Comparison of ENCODE assay signal across 1 cellular context in the genomic region with DNA sequence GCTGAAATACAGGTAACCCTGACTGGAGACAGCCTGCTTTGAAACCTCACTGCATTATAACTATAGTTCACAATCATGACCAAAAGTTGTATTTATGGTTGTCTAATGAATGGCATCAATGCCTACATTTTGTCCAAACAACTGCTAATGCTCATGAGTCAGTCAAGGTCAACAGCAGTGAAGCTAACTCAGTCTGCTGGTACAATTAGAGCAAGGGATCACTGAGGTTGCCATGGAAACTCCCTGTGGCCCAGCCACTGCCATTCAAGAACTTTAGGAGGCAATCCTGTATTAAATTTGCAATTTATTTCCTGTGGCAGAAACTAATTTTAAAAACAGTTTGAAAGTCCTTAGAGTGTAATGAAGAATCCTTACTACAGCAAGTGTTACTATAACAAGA.
TF ChIP-seq lines count a peak whose summit lies in the region.

No MANE protein-coding gene starts in this region.

TF ChIP-seq in HepG2, 621 proteins besides CTCF, POLR2A, EP300 and RAD21 (continued from another document):
- TF ChIP-seq, protein P1, sequence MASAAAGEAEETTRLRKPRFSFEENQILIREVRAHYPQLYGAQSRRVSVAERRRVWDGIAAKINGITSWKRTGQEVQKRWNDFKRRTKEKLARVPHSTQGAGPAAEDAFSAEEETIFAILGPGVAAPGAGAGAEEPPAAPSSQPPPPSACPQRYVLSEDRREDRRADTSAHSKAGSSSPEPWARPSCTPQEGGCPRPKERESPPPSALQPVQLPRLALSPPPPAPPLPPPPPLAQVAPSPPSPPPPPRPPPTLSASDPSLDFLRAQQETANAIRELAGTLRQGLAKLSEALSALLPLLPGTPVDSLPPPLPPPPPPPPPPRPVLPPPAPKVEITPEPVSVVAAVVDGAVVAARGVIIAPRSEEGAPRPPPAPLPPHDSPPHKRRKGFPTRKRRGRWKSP (CRISPR knock-in tag; IDR thresholded peaks at IDR 0.05), result no peak
- TF ChIP-seq ZNF841 (CRISPR knock-in tag; IDR thresholded peaks at IDR 0.05; ENCODE audit: borderline replicate concordance), result no peak
- TF ChIP-seq, protein P2, sequence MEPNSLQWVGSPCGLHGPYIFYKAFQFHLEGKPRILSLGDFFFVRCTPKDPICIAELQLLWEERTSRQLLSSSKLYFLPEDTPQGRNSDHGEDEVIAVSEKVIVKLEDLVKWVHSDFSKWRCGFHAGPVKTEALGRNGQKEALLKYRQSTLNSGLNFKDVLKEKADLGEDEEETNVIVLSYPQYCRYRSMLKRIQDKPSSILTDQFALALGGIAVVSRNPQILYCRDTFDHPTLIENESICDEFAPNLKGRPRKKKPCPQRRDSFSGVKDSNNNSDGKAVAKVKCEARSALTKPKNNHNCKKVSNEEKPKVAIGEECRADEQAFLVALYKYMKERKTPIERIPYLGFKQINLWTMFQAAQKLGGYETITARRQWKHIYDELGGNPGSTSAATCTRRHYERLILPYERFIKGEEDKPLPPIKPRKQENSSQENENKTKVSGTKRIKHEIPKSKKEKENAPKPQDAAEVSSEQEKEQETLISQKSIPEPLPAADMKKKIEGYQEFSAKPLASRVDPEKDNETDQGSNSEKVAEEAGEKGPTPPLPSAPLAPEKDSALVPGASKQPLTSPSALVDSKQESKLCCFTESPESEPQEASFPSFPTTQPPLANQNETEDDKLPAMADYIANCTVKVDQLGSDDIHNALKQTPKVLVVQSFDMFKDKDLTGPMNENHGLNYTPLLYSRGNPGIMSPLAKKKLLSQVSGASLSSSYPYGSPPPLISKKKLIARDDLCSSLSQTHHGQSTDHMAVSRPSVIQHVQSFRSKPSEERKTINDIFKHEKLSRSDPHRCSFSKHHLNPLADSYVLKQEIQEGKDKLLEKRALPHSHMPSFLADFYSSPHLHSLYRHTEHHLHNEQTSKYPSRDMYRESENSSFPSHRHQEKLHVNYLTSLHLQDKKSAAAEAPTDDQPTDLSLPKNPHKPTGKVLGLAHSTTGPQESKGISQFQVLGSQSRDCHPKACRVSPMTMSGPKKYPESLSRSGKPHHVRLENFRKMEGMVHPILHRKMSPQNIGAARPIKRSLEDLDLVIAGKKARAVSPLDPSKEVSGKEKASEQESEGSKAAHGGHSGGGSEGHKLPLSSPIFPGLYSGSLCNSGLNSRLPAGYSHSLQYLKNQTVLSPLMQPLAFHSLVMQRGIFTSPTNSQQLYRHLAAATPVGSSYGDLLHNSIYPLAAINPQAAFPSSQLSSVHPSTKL (CRISPR knock-in tag; IDR thresholded peaks at IDR 0.05), result peak; percentile 39; the same call in 1 of the 2 replicates
- TF ChIP-seq ZNF317 (CRISPR knock-in tag; IDR thresholded peaks at IDR 0.05), result no peak
- TF ChIP-seq NFE2 (CRISPR knock-in tag; IDR thresholded peaks at IDR 0.05), result no peak
- TF ChIP-seq ZNF577 (CRISPR knock-in tag; IDR thresholded peaks at IDR 0.05; ENCODE audit: borderline replicate concordance, low read depth), result no peak
- TF ChIP-seq ETV6 (CRISPR knock-in tag; conservative IDR thresholded peaks at IDR 0.05), result no peak
- no peak for TF ChIP-seq NFYB (CRISPR knock-in tag; IDR thresholded peaks at IDR 0.05)
- TF ChIP-seq ZFP36L2 (CRISPR knock-in tag; IDR thresholded peaks at IDR 0.05), result no peak
- TF ChIP-seq FOSL2 (CRISPR knock-in tag; IDR thresholded peaks at IDR 0.05), result peak; percentile 75
- TF ChIP-seq NR2F2 (IDR thresholded peaks at IDR 0.05; ENCODE audit: borderline replicate concordance, low read depth), result no peak
- TF ChIP-seq, protein P3, sequence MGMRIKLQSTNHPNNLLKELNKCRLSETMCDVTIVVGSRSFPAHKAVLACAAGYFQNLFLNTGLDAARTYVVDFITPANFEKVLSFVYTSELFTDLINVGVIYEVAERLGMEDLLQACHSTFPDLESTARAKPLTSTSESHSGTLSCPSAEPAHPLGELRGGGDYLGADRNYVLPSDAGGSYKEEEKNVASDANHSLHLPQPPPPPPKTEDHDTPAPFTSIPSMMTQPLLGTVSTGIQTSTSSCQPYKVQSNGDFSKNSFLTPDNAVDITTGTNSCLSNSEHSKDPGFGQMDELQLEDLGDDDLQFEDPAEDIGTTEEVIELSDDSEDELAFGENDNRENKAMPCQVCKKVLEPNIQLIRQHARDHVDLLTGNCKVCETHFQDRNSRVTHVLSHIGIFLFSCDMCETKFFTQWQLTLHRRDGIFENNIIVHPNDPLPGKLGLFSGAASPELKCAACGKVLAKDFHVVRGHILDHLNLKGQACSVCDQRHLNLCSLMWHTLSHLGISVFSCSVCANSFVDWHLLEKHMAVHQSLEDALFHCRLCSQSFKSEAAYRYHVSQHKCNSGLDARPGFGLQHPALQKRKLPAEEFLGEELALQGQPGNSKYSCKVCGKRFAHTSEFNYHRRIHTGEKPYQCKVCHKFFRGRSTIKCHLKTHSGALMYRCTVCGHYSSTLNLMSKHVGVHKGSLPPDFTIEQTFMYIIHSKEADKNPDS (CRISPR knock-in tag; IDR thresholded peaks at IDR 0.05), result no peak
- TF ChIP-seq ZBTB7A (CRISPR knock-in tag; IDR thresholded peaks at IDR 0.05), result no peak
- TF ChIP-seq, protein P4, sequence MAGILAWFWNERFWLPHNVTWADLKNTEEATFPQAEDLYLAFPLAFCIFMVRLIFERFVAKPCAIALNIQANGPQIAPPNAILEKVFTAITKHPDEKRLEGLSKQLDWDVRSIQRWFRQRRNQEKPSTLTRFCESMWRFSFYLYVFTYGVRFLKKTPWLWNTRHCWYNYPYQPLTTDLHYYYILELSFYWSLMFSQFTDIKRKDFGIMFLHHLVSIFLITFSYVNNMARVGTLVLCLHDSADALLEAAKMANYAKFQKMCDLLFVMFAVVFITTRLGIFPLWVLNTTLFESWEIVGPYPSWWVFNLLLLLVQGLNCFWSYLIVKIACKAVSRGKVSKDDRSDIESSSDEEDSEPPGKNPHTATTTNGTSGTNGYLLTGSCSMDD (CRISPR knock-in tag; IDR thresholded peaks at IDR 0.05), result no peak
- TF ChIP-seq PRPF4 (IDR thresholded peaks at IDR 0.05; ENCODE audit: low read depth, low read length, poor library complexity, severe bottlenecking), result no peak
- no peak for TF ChIP-seq MXD4 (CRISPR knock-in tag; IDR thresholded peaks at IDR 0.05)
- peak; percentile 84 for TF ChIP-seq RFX3 (CRISPR knock-in tag; IDR thresholded peaks at IDR 0.05)
- no peak for TF ChIP-seq HOXA7 (CRISPR knock-in tag; IDR thresholded peaks at IDR 0.05)
- TF ChIP-seq ZNF367 (CRISPR knock-in tag; IDR thresholded peaks at IDR 0.05; ENCODE audit: borderline replicate concordance), result no peak
- TF ChIP-seq TBL1XR1 (IDR thresholded peaks at IDR 0.05; ENCODE audit: borderline replicate concordance, low read length, partially characterized antibody), result no peak
